35 cellular contexts compared by ENCODE assay signal in the genomic region with DNA sequence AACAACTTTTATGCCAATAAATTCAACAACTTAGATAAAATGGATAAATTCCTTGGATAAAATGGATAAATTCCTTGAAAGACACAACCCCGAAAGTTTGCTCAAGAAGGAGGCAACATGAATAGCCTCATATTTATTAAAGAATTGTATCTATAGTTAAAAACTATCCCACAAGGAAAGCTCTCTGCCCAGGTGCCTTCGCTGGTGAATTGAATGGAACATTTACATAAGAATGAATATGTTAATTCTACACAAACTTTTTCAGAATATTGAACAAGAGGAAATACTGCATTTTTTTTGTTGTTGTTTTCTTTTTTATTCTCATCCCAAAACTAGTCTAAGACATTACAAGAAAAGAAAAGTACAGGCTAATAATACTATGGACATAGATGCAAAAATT.
DNase-seq lines count a peak whose midpoint lies in the region; ATAC-seq, FAIRE-seq and TF ChIP-seq lines count a peak whose summit lies in the region.
"Had no signal": no experiment of that assay in that cellular context is flagged by ENCODE, and none has a peak within 500 bp of the region (broad histone marks: within the 10 kb centered on the region; RNA-seq: fewer than 3 reads in every experiment).

No MANE protein-coding gene starts in this region.

- H4K91ac ChIP-seq in H9 (ENCODE audit: insufficient read length, low read depth, low read length) = no peak overlapping the region

- H3K4ac ChIP-seq in H9 (ENCODE audit: low read depth, low read length) = no peak overlapping the region

- ATAC-seq in GM23338 (no peak; the same call in 2 of the 3 replicates), heart right ventricle (no peak)
- ATAC-seq: A549; CD8-positive, alpha-beta T cell had no signal

- intact Hi-C loops in esophagus muscularis mucosa (cut with DNase I) (no loop called here), heart right ventricle (cut with DNase I) (no loop called here)

- H3K9me3 Mint-ChIP-seq in GM23338 (no peaks in the 10 kb centered on the region), H9 (peaks cover 0 to 2% of the 10 kb centered on the region in 2 experiments; a peak in 2 of 5 replicates)
- H3K9me3 Mint-ChIP-seq: CD8-positive, alpha-beta T cell had no signal

- H3K4me2 ChIP-seq in GM23338 = peak overlapping the region; percentile 8; the same call in 1 of the 2 replicates
- no peak overlapping the region for H3K4me2 ChIP-seq in H9 (ENCODE audit: insufficient read depth, insufficient read length, low read length)
- H3K4me2 ChIP-seq: A549; BLaER1; BLaER1 treated with 17β-estradiol and CSF1 and Interleukin-3, amounts not matched to agents 10 nM and 100 nM had no signal

- H4K8ac ChIP-seq in H9 (replicated peaks; ENCODE audit: insufficient read length, low read depth, low read length) = no peak overlapping the region

- DNase-seq in GM23338 (ENCODE audit: low spot score) = peak; percentile 58
- DNase-seq in esophagus muscularis mucosa (ENCODE audit: extremely low spot score) = peak; percentile 64
- DNase-seq in heart right ventricle = no peak
- no peak for DNase-seq in AG08395 (ENCODE audit: low spot score)
- DNase-seq in H9 = no peak
- DNase-seq: 8988T; ACHN; AML-193; BE2C; C1 segment of cervical spinal cord; Caco-2; Calu3; CD4-positive, alpha-beta memory T cell; CD4-positive, alpha-beta T cell; CD4-positive, CD25-positive, alpha-beta regulatory T cell; CD8-positive, alpha-beta memory T cell; CD8-positive, alpha-beta T cell; COR-L47; DMS 273 treated with DMSO at 0.1 percent for 48 hours; DMS153; DMS53; DMS79; DMS79 treated with DMSO at 0.1 percent for 48 hours; DND-41; EL had no signal

- H3T11ph ChIP-seq in H9 (ENCODE audit: low read length) = no peak overlapping the region

- H3K4me3 Mint-ChIP-seq in GM23338 (no peak overlapping the region), H9 (no peak overlapping the region)
- H3K4me3 Mint-ChIP-seq: B cell; CD14-positive monocyte; CD4-positive, alpha-beta memory T cell; CD4-positive, alpha-beta T cell; CD4-positive, CD25-positive, alpha-beta regulatory T cell; CD8-positive, alpha-beta memory T cell; CD8-positive, alpha-beta T cell had no signal

- 85% methylated on average over 2 of the region's 2 CpGs for WGBS in esophagus muscularis mucosa
- 79 to 82% methylated on average over 2 of the region's 2 CpGs for WGBS in heart right ventricle, 2 donors
- WGBS in H9 (ENCODE audit: extremely low coverage, insufficient read length, low lambda C conversion rate) = no CpG with 5 or more reads among the region's 2 CpGs

- no peaks in the 10 kb centered on the region; the same call in 1 of the 2 replicates for H3K9me2 ChIP-seq in GM23338 (ENCODE audit: insufficient read depth)

- no peak for TF ChIP-seq EP300 in esophagus muscularis mucosa (IDR thresholded peaks at IDR 0.05)

- H3K4me1 Mint-ChIP-seq in GM23338 (peaks cover 13% of the 10 kb centered on the region; the same call in 2 of the 3 replicates), H9 (peaks cover 15% of the 10 kb centered on the region in 2 experiments)
- H3K4me1 Mint-ChIP-seq: B cell; CD14-positive monocyte; CD4-positive, alpha-beta memory T cell; CD4-positive, CD25-positive, alpha-beta regulatory T cell; CD8-positive, alpha-beta memory T cell had no signal

- H2AFZ ChIP-seq in GM23338 = no peak overlapping the region
- no peak overlapping the region for H2AFZ ChIP-seq in H9 (ENCODE audit: low read length)

- TF ChIP-seq CTCF in GM23338 (conservative IDR thresholded peaks at IDR 0.05; ENCODE audit: low read depth in 2 of 2) = no peak
- TF ChIP-seq CTCF in esophagus muscularis mucosa (IDR thresholded peaks at IDR 0.05) = no peak
- TF ChIP-seq CTCF in heart right ventricle (IDR thresholded peaks at IDR 0.05) = no peak
- no peak for TF ChIP-seq CTCF in H9 (conservative IDR thresholded peaks at IDR 0.05)

- no peaks in the 10 kb centered on the region for H3K23me2 ChIP-seq in H9 (ENCODE audit: insufficient read length, low read depth, low read length, poor library complexity, severe bottlenecking)

- H3F3A ChIP-seq in GM23338 (replicated peaks; ENCODE audit: low read depth) = no peaks in the 10 kb centered on the region

- H3K18ac ChIP-seq in H9 (ENCODE audit: insufficient read length, low read depth, low read length) = no peak overlapping the region

- H4K5ac ChIP-seq in H9 (ENCODE audit: insufficient read length, low read depth, low read length) = no peak overlapping the region

- H3K9me3 ChIP-seq in esophagus muscularis mucosa (no peaks in the 10 kb centered on the region), heart right ventricle (peaks cover 0 to 9% (median 0%) of the 10 kb centered on the region in 11 donors), H9 (ENCODE audit: control insufficient read depth, low read depth, low read length) (no peaks in the 10 kb centered on the region)
- H3K9me3 ChIP-seq: A549, BE2C, BLaER1, Caco-2 had no signal

- no peak overlapping the region for H3K27ac ChIP-seq in GM23338 (ENCODE audit: low read depth)
- H3K27ac ChIP-seq in esophagus muscularis mucosa (replicated peaks in 1 of 4) = no peak overlapping the region
- H3K27ac ChIP-seq in heart right ventricle = no peak overlapping the region
- no peak overlapping the region for H3K27ac ChIP-seq in H9 (ENCODE audit: insufficient read length, low read depth, low read length)
- H3K27ac ChIP-seq: 22Rv1; A549; BLaER1; BLaER1 treated with 17β-estradiol and CSF1 and Interleukin-3, amounts not matched to agents 10 nM and 100 nM; C4-2B had no signal

- H3K4me3 ChIP-seq in GM23338 (0 out of 2 replicates have a peak overlapping the region, but pooled peaks have one; percentile 4), esophagus muscularis mucosa (no peak overlapping the region), heart right ventricle (no peak overlapping the region)
- H3K4me3 ChIP-seq: A549; BLaER1; BLaER1 treated with 17β-estradiol and CSF1 and Interleukin-3, amounts not matched to agents 10 nM and 100 nM had no signal

- H2BK15ac ChIP-seq in H9 (ENCODE audit: low read depth, low read length) = no peak overlapping the region

- H3K79me1 ChIP-seq in H9 (ENCODE audit: insufficient read depth, low read depth, low read length, poor library complexity, severe bottlenecking) = no peaks in the 10 kb centered on the region

- H3K4me1 ChIP-seq in GM23338 (ENCODE audit: insufficient read depth) = peaks cover 13% of the 10 kb centered on the region
- no peaks in the 10 kb centered on the region for H3K4me1 ChIP-seq in esophagus muscularis mucosa
- no peaks in the 10 kb centered on the region for H3K4me1 ChIP-seq in heart right ventricle
- H3K4me1 ChIP-seq in H9 (ENCODE audit: insufficient read depth, low read length) = no peaks in the 10 kb centered on the region
- H3K4me1 ChIP-seq: A549; BE2C; BLaER1; BLaER1 treated with 17β-estradiol and CSF1 and Interleukin-3, amounts not matched to agents 10 nM and 100 nM; Caco-2 had no signal

- no peak overlapping the region for H3K9ac ChIP-seq in H9 (ENCODE audit: extremely low read depth, insufficient read length, low read length)
- H3K9ac ChIP-seq: BLaER1; BLaER1 treated with 17β-estradiol and CSF1 and Interleukin-3, amounts not matched to agents 10 nM and 100 nM had no signal

- no peak overlapping the region for H2AK5ac ChIP-seq in H9 (ENCODE audit: insufficient read length, low read length)

- no peak overlapping the region for H3K23ac ChIP-seq in H9 (ENCODE audit: insufficient read length, low read depth, low read length)

- no peak overlapping the region for H3K56ac ChIP-seq in H9 (ENCODE audit: insufficient read length, low read depth, low read length)

- H2BK120ac ChIP-seq in H9 (ENCODE audit: low read depth, low read length, poor library complexity, severe bottlenecking) = no peak overlapping the region

- no peak overlapping the region for H2BK5ac ChIP-seq in H9 (ENCODE audit: insufficient read length, low read length)

- H4K20me1 ChIP-seq in GM23338 (replicated peaks; ENCODE audit: insufficient read depth) (no peaks in the 10 kb centered on the region), H9 (ENCODE audit: control insufficient read depth, insufficient read depth, insufficient read length) (no peaks in the 10 kb centered on the region)
- H4K20me1 ChIP-seq: BLaER1; BLaER1 treated with 17β-estradiol and CSF1 and Interleukin-3, amounts not matched to agents 10 nM and 100 nM had no signal

- TF ChIP-seq POLR2A in esophagus muscularis mucosa (IDR thresholded peaks at IDR 0.05; ENCODE audit: low read depth) = no peak

- no peak overlapping the region for H2BK12ac ChIP-seq in H9 (ENCODE audit: insufficient read length, low read depth, low read length)

- no peak overlapping the region for H3K14ac ChIP-seq in H9 (ENCODE audit: insufficient read depth, low read length)

- FAIRE-seq in colon (lab: Jason Lieb, UNC) = peak; percentile 33
- FAIRE-seq: A204.1, A549, D721Med had no signal

- H3K79me2 ChIP-seq in GM23338 (replicated peaks; ENCODE audit: insufficient read depth) (no peaks in the 10 kb centered on the region), H9 (ENCODE audit: insufficient read depth, low read length) (no peaks in the 10 kb centered on the region)

- no peak overlapping the region for H2BK20ac ChIP-seq in H9 (ENCODE audit: low read depth, low read length, poor library complexity, severe bottlenecking)

- H3K36me3 Mint-ChIP-seq in GM23338 (ENCODE audit: low read depth) (no peaks in the 10 kb centered on the region), H9 (ENCODE audit: insufficient read depth in 1 of 3, low read depth in 3 of 3) (peaks cover 0 to 2% (median 0%) of the 10 kb centered on the region in 3 experiments; a peak in 2 of 7 replicates)
- H3K36me3 Mint-ChIP-seq: CD14-positive monocyte; CD4-positive, alpha-beta memory T cell; CD4-positive, CD25-positive, alpha-beta regulatory T cell; CD8-positive, alpha-beta memory T cell; CD8-positive, alpha-beta T cell had no signal

- H3K27me3 ChIP-seq in GM23338 (ENCODE audit: insufficient read depth) (no peaks in the 10 kb centered on the region), esophagus muscularis mucosa (no peaks in the 10 kb centered on the region), heart right ventricle (no peaks in the 10 kb centered on the region), H9 (ENCODE audit: insufficient read depth, low read length) (no peaks in the 10 kb centered on the region)
- H3K27me3 ChIP-seq: BE2C; BLaER1; BLaER1 treated with 17β-estradiol and CSF1 and Interleukin-3, amounts not matched to agents 10 nM and 100 nM had no signal

- no peak overlapping the region for H3K27ac Mint-ChIP-seq in GM23338
- H3K27ac Mint-ChIP-seq in H9 = no peak overlapping the region; a peak in 2 of 7 replicates
- H3K27ac Mint-ChIP-seq: B cell; CD14-positive monocyte; CD4-positive, alpha-beta memory T cell; CD4-positive, alpha-beta T cell; CD8-positive, alpha-beta memory T cell; CD8-positive, alpha-beta T cell had no signal

- H3K27me3 Mint-ChIP-seq in GM23338 (ENCODE audit: insufficient read depth, low read depth, poor library complexity) (peaks cover 4% of the 10 kb centered on the region), H9 (ENCODE audit: low read depth) (no peaks in the 10 kb centered on the region)
- H3K27me3 Mint-ChIP-seq: B cell; CD4-positive, alpha-beta memory T cell; CD4-positive, alpha-beta T cell; CD4-positive, CD25-positive, alpha-beta regulatory T cell; CD8-positive, alpha-beta memory T cell had no signal

- H3K36me3 ChIP-seq in GM23338 (ENCODE audit: insufficient read depth) (no peaks in the 10 kb centered on the region), esophagus muscularis mucosa (no peaks in the 10 kb centered on the region), heart right ventricle (no peaks in the 10 kb centered on the region)
- H3K36me3 ChIP-seq: BE2C; BLaER1; BLaER1 treated with 17β-estradiol and CSF1 and Interleukin-3, amounts not matched to agents 10 nM and 100 nM had no signal

Comparison
In these comparisons a context has a peak if more than half of its experiments do, and no peak if none do; other contexts are left out.
1. DNase-seq: peak in GM23338 (single experiment) and esophagus muscularis mucosa (single experiment); none in heart right ventricle (0 of 2), AG08395 (single experiment) and H9 (single experiment).